17 cellular contexts compared by ENCODE assay signal in the genomic region with DNA sequence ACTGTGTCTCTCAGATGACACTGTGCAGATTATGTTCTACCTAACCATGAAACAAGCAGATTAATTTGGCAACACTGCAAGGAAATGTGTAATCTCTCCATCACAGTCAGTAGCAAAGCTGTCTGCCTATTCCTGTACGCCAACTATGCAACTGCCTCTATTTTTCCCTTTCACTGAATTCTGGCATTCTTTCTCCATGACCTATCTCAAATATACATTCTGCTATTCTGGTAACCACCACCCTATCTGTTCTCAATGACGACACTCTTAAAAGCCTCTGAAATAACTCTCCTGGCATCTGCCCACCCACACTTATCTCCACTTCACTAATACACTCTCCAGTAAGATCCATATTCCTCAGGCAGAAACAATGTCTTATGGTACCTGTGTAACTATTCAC.
DNase-seq lines count a peak whose midpoint lies in the region; ATAC-seq and TF ChIP-seq lines count a peak whose summit lies in the region.
"Had no signal": no experiment of that assay in that cellular context is flagged by ENCODE, and none has a peak within 500 bp of the region (broad histone marks: within the 10 kb centered on the region; RNA-seq: fewer than 3 reads in every experiment).

No MANE protein-coding gene starts in this region.

- ATAC-seq in body of pancreas, result no peak
- ATAC-seq: right cardiac atrium had no signal

- H3K4me2 ChIP-seq in SK-N-SH, result no peak overlapping the region

- H3K27ac ChIP-seq in A673 (ENCODE audit: low read depth, low read length, poor library complexity, severe bottlenecking) (no peak overlapping the region), SK-N-SH (ENCODE audit: low read depth in 2 of 2, low read length in 1 of 2) (peak overlapping the region in 1 of 2 experiments; percentile 89; a peak in 2 of 4 replicates), body of pancreas (no peak overlapping the region)
- H3K27ac ChIP-seq: C4-2B had no signal

- H3K79me2 ChIP-seq in SK-N-SH (ENCODE audit: insufficient read depth), result no peaks in the 10 kb centered on the region

- no peak overlapping the region for H2AFZ ChIP-seq in SK-N-SH (ENCODE audit: low read depth)

- H3F3A ChIP-seq in SK-N-SH (replicated peaks; ENCODE audit: insufficient read depth), result no peaks in the 10 kb centered on the region

- no peaks in the 10 kb centered on the region for H3K27me3 ChIP-seq in A673 (replicated peaks; ENCODE audit: insufficient read depth, low read depth, low read length, poor library complexity)
- H3K27me3 ChIP-seq in SK-N-SH (ENCODE audit: insufficient read depth), result no peaks in the 10 kb centered on the region
- no peaks in the 10 kb centered on the region for H3K27me3 ChIP-seq in body of pancreas
- H3K27me3 ChIP-seq: MG63 had no signal

- H3K4me1 ChIP-seq in A673 (ENCODE audit: insufficient read depth, low read length, poor library complexity, severe bottlenecking), result no peaks in the 10 kb centered on the region
- peaks cover 0 to 17% of the 10 kb centered on the region in 2 experiments; a peak in 2 of 4 replicates for H3K4me1 ChIP-seq in SK-N-SH (ENCODE audit: control insufficient read depth in 1 of 2, insufficient read depth in 2 of 2, low read depth in 1 of 2, low read length in 1 of 2)
- no peaks in the 10 kb centered on the region for H3K4me1 ChIP-seq in body of pancreas

- intact Hi-C loops in A673 (cut with micrococcal nuclease; ENCODE audit: unreplicated experiment) (no loop called here), body of pancreas (cut with DNase I) (no loop called here)

- TF ChIP-seq POLR2A in body of pancreas (IDR thresholded peaks at IDR 0.05), result no peak

- CTCF ChIA-PET in A673 (lab: Charles Lee), result no interaction called here
- CTCF ChIA-PET in SK-N-SH (lab: Yijun Ruan, JAX), result interaction anchor here (0.6 kb wide), 1 partner anchor 1804 kb away, joined by 3 read pairs; no protein-coding TSS in a partner anchor

- 3% methylated on average over 2 of the region's 2 CpGs for WGBS in SK-N-SH (ENCODE audit: low lambda C conversion rate)
- 30 to 40% methylated on average over 2 of the region's 2 CpGs for WGBS in body of pancreas, 2 donors

- TF ChIP-seq RAD21 in SK-N-SH (IDR thresholded peaks at IDR 0.05; ENCODE audit: low read length), result peak; percentile 1; the same call in 1 of the 2 replicates

- no TSS peak for BruUV-seq in A673 (replicated peaks; lab: Mats Ljungman, UMichigan)

- H3K36me3 ChIP-seq in A673 (ENCODE audit: insufficient read depth, low read length, poor library complexity, severe bottlenecking) (no peaks in the 10 kb centered on the region), SK-N-SH (replicated peaks in 1 of 2; ENCODE audit: control insufficient read depth in 1 of 2, insufficient read depth in 2 of 2, low read length in 1 of 2) (no peaks in the 10 kb centered on the region), body of pancreas (replicated peaks in 1 of 2; ENCODE audit: insufficient read depth in 1 of 2, low read depth in 2 of 2) (no peaks in the 10 kb centered on the region)
- H3K36me3 ChIP-seq: MG63 had no signal

- H3K9me2 ChIP-seq in SK-N-SH, result no peaks in the 10 kb centered on the region

- H3K9me3 ChIP-seq in A673 (ENCODE audit: low read depth, low read length, poor library complexity, severe bottlenecking), result no peaks in the 10 kb centered on the region
- no peaks in the 10 kb centered on the region for H3K9me3 ChIP-seq in SK-N-SH
- H3K9me3 ChIP-seq in body of pancreas, result no peaks in the 10 kb centered on the region
- H3K9me3 ChIP-seq: MG63 had no signal

- no peaks in the 10 kb centered on the region for H4K20me1 ChIP-seq in SK-N-SH (ENCODE audit: insufficient read depth)

- H3K9ac ChIP-seq in SK-N-SH, result no peak overlapping the region

- H3K4me3 ChIP-seq in A673 (ENCODE audit: low read depth, low read length, poor library complexity, severe bottlenecking) (no peak overlapping the region), SK-N-SH (ENCODE audit: low read depth in 2 of 2, low read length in 1 of 2) (no peak overlapping the region), fibroblast of the aortic adventitia (ENCODE audit: low read depth, low read length) (no peak overlapping the region), body of pancreas (no peak overlapping the region)
- H3K4me3 ChIP-seq: MG63 had no signal

- TF ChIP-seq CTCF in A673 (conservative IDR thresholded peaks at IDR 0.05; ENCODE audit: low read depth, low read length), result no peak
- TF ChIP-seq CTCF in SK-N-SH (IDR thresholded peaks at IDR 0.05), result no peak
- TF ChIP-seq CTCF in fibroblast of the aortic adventitia (IDR thresholded peaks at IDR 0.05; ENCODE audit: insufficient read depth, low read length), result no peak
- no peak for TF ChIP-seq CTCF in body of pancreas (IDR thresholded peaks at IDR 0.05)

- DNase-seq in A673 (ENCODE audit: low spot score), result peak; percentile 6
- peak; percentile 7 for DNase-seq in HT1080 (ENCODE audit: low read depth)
- peak; percentile 4 for DNase-seq in SK-N-SH
- DNase-seq in fibroblast of the aortic adventitia (ENCODE audit: low read depth), result peak; percentile 1
- DNase-seq in NOMO-1 treated with DMSO at 0.1 percent for 48 hours (lab: John Stamatoyannopoulos, UW; ENCODE audit: unreplicated experiment), result no peak
- no peak for DNase-seq in body of pancreas
- DNase-seq in NCI-H1105 (lab: John Stamatoyannopoulos, UW), result no peak
- no peak for DNase-seq in activated CD4-positive, CD25-positive, alpha-beta regulatory T cell (lab: John Stamatoyannopoulos, UW)
- DNase-seq: activated CD4-positive, alpha-beta T cell treated with anti-CD3 and anti-CD28 coated beads for 4 hours; activated naive CD8-positive, alpha-beta T cell treated with anti-CD3 and anti-CD28 coated beads, Interleukin-2, amount 10 ng/mL, durations not matched to agents 7 days and 5 days; caudate nucleus; MG63; naive B cell; NCI-H1436 treated with DMSO at 0.1 percent for 48 hours; right cardiac atrium; stimulated activated CD4-positive, alpha-beta T cell treated with anti-CD3 and anti-CD28 coated beads, Interleukin-15, amount 100 ng/mL, for 24 hours had no signal

- POLR2A ChIA-PET in A673 (lab: Charles Lee; ENCODE audit: low non-redundant PET), result no interaction called here
- POLR2A ChIA-PET in SK-N-SH (lab: Yijun Ruan, JAX), result no interaction called here

- TF ChIP-seq EP300 in SK-N-SH (IDR thresholded peaks at IDR 0.05; ENCODE audit: borderline replicate concordance in 1 of 2, low read depth in 1 of 2, low read length in 1 of 2), result peak in 1 of 2 experiments; percentile 18; a peak in 1 of 4 replicates

TF ChIP-seq in SK-N-SH, 30 proteins besides CTCF, POLR2A, EP300 and RAD21:
- no peak for TF ChIP-seq YY1 (IDR thresholded peaks at IDR 0.05; ENCODE audit: low read depth)
- 0 out of 2 replicates have a peak, but pooled peaks have one; percentile 4 for TF ChIP-seq GATA2 (CRISPR knock-in tag; IDR thresholded peaks at IDR 0.05)

Comparison
In these comparisons a context has a peak if more than half of its experiments do, and no peak if none do; other contexts are left out.
1. DNase-seq: peak in A673 (single experiment), HT1080 (single experiment), SK-N-SH (single experiment) and fibroblast of the aortic adventitia (single experiment); none in NOMO-1 treated with DMSO at 0.1 percent for 48 hours (single experiment), body of pancreas (0 of 4), NCI-H1105 (single experiment) and activated CD4-positive, CD25-positive, alpha-beta regulatory T cell (0 of 4).